In genomic region chr14:69669375-69669774, GRCh38 we compare ENCODE assay signal across 14 cellular contexts. TPM values are rescaled to one million over a fixed set of nuclear protein-coding genes. Genes with fewer than 3 reads are reported as not detected.
DNase-seq lines count a peak whose midpoint lies in the region; ATAC-seq and TF ChIP-seq lines count a peak whose summit lies in the region.
"Had no signal": no experiment of that assay in that cellular context is flagged by ENCODE, and none has a peak within 500 bp of the region (broad histone marks: within the 10 kb centered on the region; RNA-seq: fewer than 3 reads in every experiment).

No MANE protein-coding gene starts in this region.

- H3K9me3 ChIP-seq in T-helper 17 cell (ENCODE audit: control insufficient read depth, low read length, poor library complexity, severe bottlenecking), result no peaks in the 10 kb centered on the region
- H3K9me3 ChIP-seq in lower lobe of right lung, result no peaks in the 10 kb centered on the region
- H3K9me3 ChIP-seq: right atrium auricular region, stomach had no signal

- ATAC-seq in T-helper 17 cell (no peak), lower lobe of right lung (no peak), HG03439 (IDR thresholded peaks at IDR 0.05; ENCODE audit: unreplicated experiment) (no peak)

- peak overlapping the region; percentile 82 for H3K27ac Mint-ChIP-seq in activated naive CD8-positive, alpha-beta T cell
- no peak overlapping the region for H3K27ac Mint-ChIP-seq in activated naive CD8-positive, alpha-beta T cell treated with anti-CD3 and anti-CD28 coated beads for 36 hours
- H3K27ac Mint-ChIP-seq in T-helper 17 cell (peak overlapping the region; percentile 86), type B pancreatic cell (peak overlapping the region; percentile 35)

- no peaks in the 10 kb centered on the region for H3K27me3 Mint-ChIP-seq in activated naive CD8-positive, alpha-beta T cell
- no peaks in the 10 kb centered on the region for H3K27me3 Mint-ChIP-seq in activated naive CD8-positive, alpha-beta T cell treated with anti-CD3 and anti-CD28 coated beads for 36 hours
- no peaks in the 10 kb centered on the region for H3K27me3 Mint-ChIP-seq in T-helper 17 cell
- H3K27me3 Mint-ChIP-seq in type B pancreatic cell, result no peaks in the 10 kb centered on the region

- H3K36me3 ChIP-seq in lower lobe of right lung, result no peaks in the 10 kb centered on the region
- H3K36me3 ChIP-seq: cardiac muscle cell, right atrium auricular region had no signal

- intact Hi-C loops in lower lobe of right lung (cut with DNase I), result no loop called here

- no peak overlapping the region for H3K4me3 ChIP-seq in lower lobe of right lung
- H3K4me3 ChIP-seq: cardiac muscle cell, right atrium auricular region, stomach had no signal

- H3K27me3 ChIP-seq in lower lobe of right lung (ENCODE audit: low read depth), result no peaks in the 10 kb centered on the region
- H3K27me3 ChIP-seq: cardiac muscle cell, right atrium auricular region, stomach had no signal

- H3K4me1 ChIP-seq in lower lobe of right lung, result peaks cover 96% of the 10 kb centered on the region

- DNase-seq in activated naive CD8-positive, alpha-beta T cell treated with anti-CD3 and anti-CD28 coated beads for 36 hours, result no peak
- DNase-seq in T-helper 17 cell, result no peak
- no peak for DNase-seq in lower lobe of right lung
- no peak for DNase-seq in type B pancreatic cell (ENCODE audit: extremely low spot score, unreplicated experiment)
- no peak for DNase-seq in NCI-H1436 treated with DMSO at 0.1 percent for 48 hours (lab: John Stamatoyannopoulos, UW)
- DNase-seq: activated CD8-positive, alpha-beta memory T cell treated with anti-CD3 and anti-CD28 coated beads, Interleukin-2, amount 50 U/mL, for 4 hours; NCI-H1930; NCI-H446 treated with DMSO at 0.1 percent for 48 hours; stomach; WERI-Rb-1 had no signal

- peak overlapping the region; percentile 31 for H3K27ac ChIP-seq in lower lobe of right lung
- H3K27ac ChIP-seq: cardiac muscle cell, stomach, WERI-Rb-1 had no signal

- H3K4me1 Mint-ChIP-seq in activated naive CD8-positive, alpha-beta T cell (ENCODE audit: low read depth), result peaks cover 90% of the 10 kb centered on the region
- peaks cover 87% of the 10 kb centered on the region for H3K4me1 Mint-ChIP-seq in activated naive CD8-positive, alpha-beta T cell treated with anti-CD3 and anti-CD28 coated beads for 36 hours
- peaks cover 77% of the 10 kb centered on the region for H3K4me1 Mint-ChIP-seq in T-helper 17 cell
- H3K4me1 Mint-ChIP-seq in type B pancreatic cell (ENCODE audit: unreplicated experiment), result peaks cover 64% of the 10 kb centered on the region

- TF ChIP-seq CTCF in lower lobe of right lung (IDR thresholded peaks at IDR 0.05) (no peak), type B pancreatic cell (conservative IDR thresholded peaks at IDR 0.05) (no peak)

- H3K4me3 Mint-ChIP-seq in activated naive CD8-positive, alpha-beta T cell, result peak overlapping the region; percentile 36
- no peak overlapping the region for H3K4me3 Mint-ChIP-seq in activated naive CD8-positive, alpha-beta T cell treated with anti-CD3 and anti-CD28 coated beads for 36 hours
- H3K4me3 Mint-ChIP-seq in T-helper 17 cell, result peak overlapping the region; percentile 67
- no peak overlapping the region for H3K4me3 Mint-ChIP-seq in type B pancreatic cell

- no peaks in the 10 kb centered on the region for H3K9me3 Mint-ChIP-seq in activated naive CD8-positive, alpha-beta T cell (ENCODE audit: low read depth)
- peaks cover 3% of the 10 kb centered on the region for H3K9me3 Mint-ChIP-seq in activated naive CD8-positive, alpha-beta T cell treated with anti-CD3 and anti-CD28 coated beads for 36 hours
- no peaks in the 10 kb centered on the region for H3K9me3 Mint-ChIP-seq in type B pancreatic cell

- H3K36me3 Mint-ChIP-seq in activated naive CD8-positive, alpha-beta T cell, result peaks cover 7% of the 10 kb centered on the region
- peaks cover 52% of the 10 kb centered on the region for H3K36me3 Mint-ChIP-seq in activated naive CD8-positive, alpha-beta T cell treated with anti-CD3 and anti-CD28 coated beads for 36 hours
- peaks cover 4% of the 10 kb centered on the region for H3K36me3 Mint-ChIP-seq in T-helper 17 cell (ENCODE audit: low read depth)
- peaks cover 15% of the 10 kb centered on the region for H3K36me3 Mint-ChIP-seq in type B pancreatic cell

RNA-seq across cellular contexts. Expression of gene SUSD6, which starts 58.0 kb away (rescaled TPM):
- 10 to 100 TPM; 26.3 TPM for total RNA-seq in activated naive CD8-positive, alpha-beta T cell treated with anti-CD3 and anti-CD28 coated beads for 36 hours
- total RNA-seq in T-helper 17 cell, result 100 to 1,000 TPM in 1 of 2 donors, 10 to 100 TPM in 1; 94.7 to 101 TPM
- total RNA-seq in lower lobe of right lung, result 80.1 TPM
- total RNA-seq in type B pancreatic cell (ENCODE audit: low replicate concordance), result 31.7 and 78.9 TPM in 2 replicates

Comparison
In these comparisons a context has a peak if more than half of its experiments do, and no peak if none do; other contexts are left out.
1. H3K4me3 Mint-ChIP-seq: peak in activated naive CD8-positive, alpha-beta T cell (single experiment) and T-helper 17 cell (single experiment); none in activated naive CD8-positive, alpha-beta T cell treated with anti-CD3 and anti-CD28 coated beads for 36 hours (single experiment) and type B pancreatic cell (single experiment).